Comparison of ENCODE assay signal across 16 cellular contexts in genomic region chr7:75961194-75961593, GRCh38. TPM values are rescaled to one million over a fixed set of nuclear protein-coding genes. Genes with fewer than 3 reads are reported as not detected.
DNase-seq lines count a peak whose midpoint lies in the region; ATAC-seq and TF ChIP-seq lines count a peak whose summit lies in the region.
"Had no signal": no experiment of that assay in that cellular context is flagged by ENCODE, and none has a peak within 500 bp of the region (broad histone marks: within the 10 kb centered on the region; RNA-seq: fewer than 3 reads in every experiment).

No MANE protein-coding gene starts in this region.

- no peak overlapping the region for H3K9ac ChIP-seq in OCI-LY1 (ENCODE audit: low read length)

- H3K36me3 ChIP-seq in OCI-LY1 (ENCODE audit: insufficient read depth, low read length) (peaks cover 15% of the 10 kb centered on the region), gastrocnemius medialis (peaks cover 0 to 25% of the 10 kb centered on the region in 2 donors)

- H4K20me1 ChIP-seq in OCI-LY1 (ENCODE audit: insufficient read depth, low read length), result no peaks in the 10 kb centered on the region

- no peak for TF ChIP-seq POLR2A in gastrocnemius medialis (IDR thresholded peaks at IDR 0.05)

- no peaks in the 10 kb centered on the region for H3F3A ChIP-seq in OCI-LY1 (ENCODE audit: insufficient read depth, low read length)

- H3K27ac ChIP-seq in OCI-LY1 (ENCODE audit: low read depth, low read length, poor library complexity, severe bottlenecking), result no peak overlapping the region
- H3K27ac ChIP-seq in coronary artery, result peak overlapping the region; percentile 85 to 89
- peak overlapping the region; percentile 91 to 97 (median 94) for H3K27ac ChIP-seq in gastrocnemius medialis
- H3K27ac ChIP-seq: hepatocyte had no signal

- ATAC-seq in gastrocnemius medialis (no peak), GM21390 (IDR thresholded peaks at IDR 0.05; ENCODE audit: unreplicated experiment) (no peak), HG02970 (IDR thresholded peaks at IDR 0.05; ENCODE audit: low FRiP score, unreplicated experiment) (no peak)

- no peaks in the 10 kb centered on the region for H3K4me1 ChIP-seq in OCI-LY1 (ENCODE audit: insufficient read depth, low read length, severe bottlenecking)
- peaks cover 40 to 42% of the 10 kb centered on the region in 2 donors for H3K4me1 ChIP-seq in gastrocnemius medialis

- in situ Hi-C loops in GM13977 (cut with MboI; ENCODE audit: low pct_unique_long_range_greater_than_20kb, low sequenced_read_pairs, unreplicated experiment) (no loop called here), gastrocnemius medialis (cut with MboI; ENCODE audit: low sequenced_read_pairs in 4 of 4) (no loop called here)

- no peaks in the 10 kb centered on the region for H3K27me3 ChIP-seq in OCI-LY1 (ENCODE audit: insufficient read depth, low read length)
- no peaks in the 10 kb centered on the region for H3K27me3 ChIP-seq in gastrocnemius medialis
- H3K27me3 ChIP-seq: esophagus muscularis mucosa, hepatocyte had no signal

- no peaks in the 10 kb centered on the region for H3K79me2 ChIP-seq in OCI-LY1 (ENCODE audit: insufficient read depth, low read length)

- no peak overlapping the region for H2AFZ ChIP-seq in OCI-LY1 (ENCODE audit: low read length)
- H2AFZ ChIP-seq: hepatocyte had no signal

- intact Hi-C loops in gastrocnemius medialis (cut with DNase I; ENCODE audit: low total_unique reads), result loop anchor here (10.0 kb wide), 1 partner anchor 1476 kb away; no protein-coding TSS in a partner anchor

- no peak overlapping the region for H3K4me2 ChIP-seq in OCI-LY1 (ENCODE audit: low read length)
- H3K4me2 ChIP-seq: hepatocyte had no signal

- H3K9me2 ChIP-seq in OCI-LY1 (ENCODE audit: low read depth, low read length), result no peaks in the 10 kb centered on the region

- no peak for DNase-seq in GM13977 (ENCODE audit: low spot score)
- no peak for DNase-seq in coronary artery (ENCODE audit: low spot score)
- no peak for DNase-seq in gastrocnemius medialis
- DNase-seq in activated CD4-positive, alpha-beta T cell treated with anti-CD3 and anti-CD28 coated beads, Interleukin-2, amount 50 U/mL, for 4 hours, result no peak
- no peak for DNase-seq in COLO829 (ENCODE audit: low spot score)
- DNase-seq: activated T-cell treated with anti-CD3 and anti-CD28 coated beads for 4 hours; CD4-positive, alpha-beta T cell; GOT3; naive B cell; NCI-H345; retina had no signal

- TF ChIP-seq CTCF in GM13977 (IDR thresholded peaks at IDR 0.05; ENCODE audit: extremely low read depth, insufficient read depth, missing control alignments) (peak; percentile 15), OCI-LY1 (IDR thresholded peaks at IDR 0.05; ENCODE audit: low read length) (peak; percentile 51), coronary artery (IDR thresholded peaks at IDR 0.05) (no peak), gastrocnemius medialis (IDR thresholded peaks at IDR 0.05 in 4 of 5, conservative IDR thresholded peaks at IDR 0.05 in 1 of 5) (no peak)

- H3K9me3 ChIP-seq in OCI-LY1 (ENCODE audit: low read length) (no peaks in the 10 kb centered on the region), gastrocnemius medialis (no peaks in the 10 kb centered on the region)
- H3K9me3 ChIP-seq: esophagus muscularis mucosa had no signal

- H3K4me3 ChIP-seq in OCI-LY1 (ENCODE audit: low read depth, low read length, poor library complexity, severe bottlenecking) (no peak overlapping the region), coronary artery (no peak overlapping the region), gastrocnemius medialis (no peak overlapping the region)
- H3K4me3 ChIP-seq: esophagus muscularis mucosa, hepatocyte had no signal

RNA-seq across cellular contexts. Expression of gene TMEM120A, which starts 33.2 kb away (rescaled TPM):
- 10 to 100 TPM; 21.3 to 56.7 (median 38.2) TPM for total RNA-seq in gastrocnemius medialis

RNA-seq across cellular contexts. Expression of gene POR, which starts 46.2 kb away (rescaled TPM):
- total RNA-seq in gastrocnemius medialis, result 100 to 1,000 TPM in 3 of 4 donors, 10 to 100 TPM in 1; 85.7 to 218 (median 115) TPM

Comparison
In these comparisons a context has a peak if more than half of its experiments do, and no peak if none do; other contexts are left out.
1. CTCF ChIP-seq: peak in GM13977 (single experiment) and OCI-LY1 (single experiment); none in coronary artery (single experiment) and gastrocnemius medialis (0 of 5).